8 cellular contexts compared by ENCODE assay signal in genomic region chr4:168880811-168881595, GRCh38.
DNase-seq lines count a peak whose midpoint lies in the region; ATAC-seq and TF ChIP-seq lines count a peak whose summit lies in the region.

No MANE protein-coding gene starts in this region.

- H3K79me2 ChIP-seq in trophoblast cell (ENCODE audit: control insufficient read depth, insufficient read depth, low read length, poor library complexity) = peaks cover 8% of the 10 kb centered on the region

- no TSS peak for BruUV-seq in A673 (replicated peaks; lab: Mats Ljungman, UMichigan)

- no peak overlapping the region for H3K18ac ChIP-seq in trophoblast cell (ENCODE audit: low read length)

- no CpG with 5 or more reads among the region's 8 CpGs for WGBS in trophoblast cell (ENCODE audit: extremely low coverage, insufficient coverage, insufficient read length)
- 68 to 75% (median 73%) methylated on average over 8 of the region's 8 CpGs for WGBS in adrenal gland, 4 donors

- H3K4me2 ChIP-seq in trophoblast cell (ENCODE audit: low read length) = peak overlapping the region; percentile 18

- H3K23ac ChIP-seq in trophoblast cell (ENCODE audit: low read length) = no peak overlapping the region

- no peak overlapping the region for H3K9ac ChIP-seq in trophoblast cell (ENCODE audit: low read length)

- POLR2A ChIA-PET in A673 (lab: Charles Lee; ENCODE audit: low non-redundant PET) = interaction anchor here (0.6 kb wide), 1 partner anchor 127 kb away, joined by 3 read pairs; no protein-coding TSS in a partner anchor

- peak overlapping the region; percentile 74 for H3K27ac ChIP-seq in trophoblast cell (ENCODE audit: low read depth, low read length)
- H3K27ac ChIP-seq in adrenal gland = peak overlapping the region in 1 of 5 donors; percentile 29
- H3K27ac ChIP-seq in A673 (ENCODE audit: low read depth, low read length, poor library complexity, severe bottlenecking) = no peak overlapping the region

- H2AFZ ChIP-seq in trophoblast cell (ENCODE audit: insufficient read depth, low read length, poor library complexity) = no peak overlapping the region

- TF ChIP-seq CTCF in adrenal gland (IDR thresholded peaks at IDR 0.05) = no peak
- TF ChIP-seq CTCF in A673 (conservative IDR thresholded peaks at IDR 0.05; ENCODE audit: low read depth, low read length) = no peak

- DNase-seq in UCSD-AML1 (lab: John Stamatoyannopoulos, UW; ENCODE audit: unreplicated experiment) (peak; percentile 31), trophoblast cell (peak; percentile 66 to 74), adrenal gland (no peak), A673 (ENCODE audit: low spot score) (no peak), putamen (ENCODE audit: low spot score) (no peak)
- no peak for DNase-seq in activated effector memory CD4-positive, alpha-beta T cell treated with anti-CD3 and anti-CD28 coated beads, Interleukin-2, amount 50 U/mL, for 16 hours

- no peak overlapping the region for H2BK120ac ChIP-seq in trophoblast cell (ENCODE audit: insufficient read depth, low read length, poor library complexity)

- no peak overlapping the region for H3K14ac ChIP-seq in trophoblast cell (ENCODE audit: low read length)

- TF ChIP-seq POLR2A in adrenal gland (IDR thresholded peaks at IDR 0.05) = no peak

- no peak overlapping the region for H4K91ac ChIP-seq in trophoblast cell (ENCODE audit: low read depth, low read length)

- no peaks in the 10 kb centered on the region for H3K27me3 ChIP-seq in trophoblast cell (ENCODE audit: insufficient read depth, low read length)
- no peaks in the 10 kb centered on the region for H3K27me3 ChIP-seq in adrenal gland
- no peaks in the 10 kb centered on the region for H3K27me3 ChIP-seq in A673 (replicated peaks; ENCODE audit: insufficient read depth, low read depth, low read length, poor library complexity)

- peaks cover 9 to 12% of the 10 kb centered on the region in 2 experiments for H3K4me1 ChIP-seq in trophoblast cell (ENCODE audit: control insufficient read depth in 1 of 2, insufficient read depth in 2 of 2, low read length in 2 of 2)
- peaks cover 6 to 45% of the 10 kb centered on the region in 2 donors for H3K4me1 ChIP-seq in adrenal gland (replicated peaks in 1 of 2)
- H3K4me1 ChIP-seq in A673 (ENCODE audit: insufficient read depth, low read length, poor library complexity, severe bottlenecking) = no peaks in the 10 kb centered on the region

- intact Hi-C loops in adrenal gland (cut with DNase I) (no loop called here), A673 (cut with micrococcal nuclease; ENCODE audit: unreplicated experiment) (no loop called here)

- H2AK5ac ChIP-seq in trophoblast cell (ENCODE audit: low read length) = peak overlapping the region; percentile 29

- peak overlapping the region; percentile 38 for H2BK12ac ChIP-seq in trophoblast cell (ENCODE audit: low read length)

- peaks cover 3% of the 10 kb centered on the region for H3K79me1 ChIP-seq in trophoblast cell (ENCODE audit: low read length)

- H4K12ac ChIP-seq in trophoblast cell (ENCODE audit: low read depth, low read length) = no peak overlapping the region

- H3K36me3 ChIP-seq in trophoblast cell (ENCODE audit: control insufficient read depth in 1 of 2, insufficient read depth in 2 of 2, low read length in 2 of 2) (peaks cover 20 to 27% of the 10 kb centered on the region in 2 experiments), adrenal gland (replicated peaks in 1 of 2) (no peaks in the 10 kb centered on the region), A673 (ENCODE audit: insufficient read depth, low read length, poor library complexity, severe bottlenecking) (peaks cover 7% of the 10 kb centered on the region)

- H3K9me3 ChIP-seq in trophoblast cell (ENCODE audit: insufficient read depth, low read depth, low read length) (peaks cover 1% of the 10 kb centered on the region), adrenal gland (replicated peaks in 1 of 3) (no peaks in the 10 kb centered on the region), A673 (ENCODE audit: low read depth, low read length, poor library complexity, severe bottlenecking) (no peaks in the 10 kb centered on the region)

- no peak overlapping the region for H2BK5ac ChIP-seq in trophoblast cell (ENCODE audit: low read depth, low read length, poor library complexity)

- no peak overlapping the region for H3K4me3 ChIP-seq in trophoblast cell (ENCODE audit: low read depth, low read length)
- no peak overlapping the region for H3K4me3 ChIP-seq in adrenal gland
- no peak overlapping the region for H3K4me3 ChIP-seq in A673 (ENCODE audit: low read depth, low read length, poor library complexity, severe bottlenecking)

- no peak overlapping the region for H3K4ac ChIP-seq in trophoblast cell (ENCODE audit: low read depth, low read length)

- ATAC-seq in GM19025 (IDR thresholded peaks at IDR 0.05; ENCODE audit: low read depth, unreplicated experiment) = peak; percentile 48
- peak; percentile 60 for ATAC-seq in HG02981 (IDR thresholded peaks at IDR 0.05; ENCODE audit: unreplicated experiment)

- CTCF ChIA-PET in A673 (lab: Charles Lee) = no interaction called here

- H4K8ac ChIP-seq in trophoblast cell (ENCODE audit: low read depth, low read length) = no peak overlapping the region

Comparison
In these comparisons a context has a peak if more than half of its experiments do, and no peak if none do; other contexts are left out.
1. DNase-seq: peak in UCSD-AML1 (single experiment) and trophoblast cell (2 of 2); none in adrenal gland (0 of 7), A673 (single experiment), putamen (single experiment) and activated effector memory CD4-positive, alpha-beta T cell treated with anti-CD3 and anti-CD28 coated beads, Interleukin-2, amount 50 U/mL, for 16 hours (single experiment).